ENCODE assay signal across 8 cellular contexts in genomic region chrX:153725039-153725831, GRCh38. TPM values are rescaled to one million over a fixed set of nuclear protein-coding genes. Genes with fewer than 3 reads are reported as not detected.
A peak's percentile ranks its signal among the peaks of the same experiment; 100 is the strongest.
DNase-seq lines count a peak whose midpoint lies in the region; ATAC-seq and TF ChIP-seq lines count a peak whose summit lies in the region.

No MANE protein-coding gene starts in this region.

- POLR2A ChIA-PET in activated CD4-positive, alpha-beta T cell treated with anti-CD3 and anti-CD28 coated beads for 36 hours (lab: Charles Lee) = no interaction called here

- intact Hi-C loops in activated CD4-positive, alpha-beta T cell treated with anti-CD3 and anti-CD28 coated beads for 36 hours (cut with DNase I, micrococcal nuclease) = loop anchor here in 1 of 2 experiments (10.0 kb wide), 3 partner anchors 370 to 760 kb away; partner anchors contain the start of genes EMD, FLNA, MECP2 and UBL4A
- intact Hi-C loops in natural killer cell (cut with micrococcal nuclease) = no loop called here

- no peak overlapping the region for H3K27ac Mint-ChIP-seq in activated CD4-positive, alpha-beta T cell treated with anti-CD3 and anti-CD28 coated beads for 36 hours
- H3K27ac Mint-ChIP-seq in central memory CD8-positive, alpha-beta T cell (ENCODE audit: low read depth) = peak overlapping the region; percentile 78
- H3K27ac Mint-ChIP-seq in natural killer cell = peak overlapping the region in 1 of 2 donors; percentile 85

- peaks cover 11% of the 10 kb centered on the region for H3K36me3 Mint-ChIP-seq in activated CD4-positive, alpha-beta T cell treated with anti-CD3 and anti-CD28 coated beads for 36 hours (ENCODE audit: low read depth)
- H3K36me3 Mint-ChIP-seq in central memory CD8-positive, alpha-beta T cell (ENCODE audit: insufficient read depth) = peaks cover 18% of the 10 kb centered on the region
- H3K36me3 Mint-ChIP-seq in natural killer cell = no peaks in the 10 kb centered on the region

- H3K4me2 ChIP-seq in KMS-11 = peak overlapping the region; percentile 88

- TF ChIP-seq CTCF in KMS-11 (conservative IDR thresholded peaks at IDR 0.05; ENCODE audit: low read depth, low read length) (no peak), natural killer cell (IDR thresholded peaks at IDR 0.05) (no peak)

- H3K9ac ChIP-seq in KMS-11 = peak overlapping the region; percentile 46; the same call in 1 of the 2 replicates

- peak overlapping the region; percentile 64 for H3K4me3 Mint-ChIP-seq in activated CD4-positive, alpha-beta T cell treated with anti-CD3 and anti-CD28 coated beads for 36 hours
- H3K4me3 Mint-ChIP-seq in central memory CD8-positive, alpha-beta T cell = peak overlapping the region; percentile 80
- peak overlapping the region; percentile 72 for H3K4me3 Mint-ChIP-seq in natural killer cell

- H3K4me3 ChIP-seq in KMS-11 (IDR thresholded peaks at IDR 0.05; ENCODE audit: insufficient read depth, low read depth, low read length) = no peak overlapping the region

- H3K36me3 ChIP-seq in KMS-11 (ENCODE audit: insufficient read depth) = no peaks in the 10 kb centered on the region

- CTCF ChIA-PET in activated CD4-positive, alpha-beta T cell treated with anti-CD3 and anti-CD28 coated beads for 36 hours (lab: Charles Lee) = no interaction called here

- no peak for ATAC-seq in activated CD4-positive, alpha-beta T cell treated with anti-CD3 and anti-CD28 coated beads for 36 hours
- no peak for ATAC-seq in central memory CD8-positive, alpha-beta T cell (replicated peaks; ENCODE audit: extremely low read depth, poor library complexity, severe bottlenecking)
- ATAC-seq in natural killer cell = no peak
- no peak for ATAC-seq in GM19328 (IDR thresholded peaks at IDR 0.05; ENCODE audit: unreplicated experiment)

- H3K4me1 ChIP-seq in KMS-11 (ENCODE audit: low read depth, poor library complexity, severe bottlenecking) = peaks cover 35% of the 10 kb centered on the region

- peak overlapping the region; percentile 58 for H3K27ac ChIP-seq in KMS-11

- H3K4me1 Mint-ChIP-seq in activated CD4-positive, alpha-beta T cell treated with anti-CD3 and anti-CD28 coated beads for 36 hours = peaks cover 20% of the 10 kb centered on the region
- peaks cover 13% of the 10 kb centered on the region for H3K4me1 Mint-ChIP-seq in central memory CD8-positive, alpha-beta T cell
- H3K4me1 Mint-ChIP-seq in natural killer cell = peaks cover 18 to 29% of the 10 kb centered on the region in 2 donors

- H2AFZ ChIP-seq in KMS-11 (ENCODE audit: low read depth) = no peak overlapping the region

- H4K20me1 ChIP-seq in KMS-11 (ENCODE audit: insufficient read depth) = no peaks in the 10 kb centered on the region

- H3K9me3 Mint-ChIP-seq in activated CD4-positive, alpha-beta T cell treated with anti-CD3 and anti-CD28 coated beads for 36 hours (ENCODE audit: low read depth) = no peaks in the 10 kb centered on the region
- H3K9me3 Mint-ChIP-seq in central memory CD8-positive, alpha-beta T cell = no peaks in the 10 kb centered on the region
- no peaks in the 10 kb centered on the region for H3K9me3 Mint-ChIP-seq in natural killer cell

- H3K27me3 ChIP-seq in KMS-11 (ENCODE audit: insufficient read depth, low read depth) = no peaks in the 10 kb centered on the region

- no peaks in the 10 kb centered on the region for H3K27me3 Mint-ChIP-seq in activated CD4-positive, alpha-beta T cell treated with anti-CD3 and anti-CD28 coated beads for 36 hours
- no peaks in the 10 kb centered on the region for H3K27me3 Mint-ChIP-seq in central memory CD8-positive, alpha-beta T cell
- no peaks in the 10 kb centered on the region for H3K27me3 Mint-ChIP-seq in natural killer cell (ENCODE audit: low read depth in 2 of 2)

- peak; percentile 49 for DNase-seq in activated CD4-positive, alpha-beta T cell treated with anti-CD3 and anti-CD28 coated beads for 36 hours
- DNase-seq in activated CD4-positive, alpha-beta T cell treated with anti-CD3 and anti-CD28 coated beads, Interleukin-2, amount 50 U/mL, for 1 hour = no peak
- DNase-seq in central memory CD8-positive, alpha-beta T cell (ENCODE audit: low spot score in 2 of 2) = no peak
- DNase-seq in natural killer cell (peak; percentile 22), NCI-H1436 (lab: John Stamatoyannopoulos, UW) (no peak), C1 segment of cervical spinal cord (lab: John Stamatoyannopoulos, UW) (no peak)

- peaks cover 19% of the 10 kb centered on the region for H3K79me2 ChIP-seq in KMS-11 (ENCODE audit: insufficient read depth, low read depth)

RNA-seq across cellular contexts. Expression of gene ABCD1, which starts 0.6 kb away (rescaled TPM):
- 1 to 10 TPM; 4.5 to 4.8 TPM for total RNA-seq in activated CD4-positive, alpha-beta T cell treated with anti-CD3 and anti-CD28 coated beads for 36 hours
- 10 to 100 TPM; 12.2 to 13.9 (median 13.8) TPM for total RNA-seq in natural killer cell

RNA-seq across cellular contexts. Expression of gene BCAP31, which starts 1.0 kb away (rescaled TPM):
- total RNA-seq in activated CD4-positive, alpha-beta T cell treated with anti-CD3 and anti-CD28 coated beads for 36 hours = 100 to 1,000 TPM in 1 of 2 experiments, 10 to 100 TPM in 1; 78.0 to 106 TPM
- total RNA-seq in natural killer cell = 100 to 1,000 TPM; 109 to 131 (median 119) TPM

RNA-seq across cellular contexts. Expression of gene SLC6A8, which starts 37.5 kb away (rescaled TPM):
- total RNA-seq in activated CD4-positive, alpha-beta T cell treated with anti-CD3 and anti-CD28 coated beads for 36 hours = under 1 TPM; 0.39 to 0.58 TPM
- total RNA-seq in natural killer cell = 1 to 10 TPM in 2 of 3 donors, under 1 TPM in 1; 0.77 to 2.5 (median 1.4) TPM

RNA-seq across cellular contexts. Expression of gene PLXNB3, which starts 38.8 kb away (rescaled TPM):
- total RNA-seq in activated CD4-positive, alpha-beta T cell treated with anti-CD3 and anti-CD28 coated beads for 36 hours = 1 to 10 TPM; 1.6 to 2.4 TPM
- 1 to 10 TPM in 2 of 3 donors, not detected in 1; 1.2 to 1.3 TPM for total RNA-seq in natural killer cell

RNA-seq across cellular contexts. Expression of gene PNCK, which starts 51.6 kb away (rescaled TPM):
- under 1 TPM; 0.30 to 0.71 TPM for total RNA-seq in activated CD4-positive, alpha-beta T cell treated with anti-CD3 and anti-CD28 coated beads for 36 hours
- total RNA-seq in natural killer cell = 1 to 10 TPM in 1 of 3 donors, under 1 TPM in 2; 0.66 to 1.1 (median 0.97) TPM

Comparison
In these comparisons a context has a peak if more than half of its experiments do, and no peak if none do; other contexts are left out.
1. DNase-seq: peak in activated CD4-positive, alpha-beta T cell treated with anti-CD3 and anti-CD28 coated beads for 36 hours (single experiment) and natural killer cell (single experiment); none in activated CD4-positive, alpha-beta T cell treated with anti-CD3 and anti-CD28 coated beads, Interleukin-2, amount 50 U/mL, for 1 hour (single experiment), central memory CD8-positive, alpha-beta T cell (0 of 2), NCI-H1436 (single experiment) and C1 segment of cervical spinal cord (0 of 14).
2. Peak in every context shown above with its lines, with median percentiles within 50 percentile points of each other: H3K4me3 Mint-ChIP-seq.